In the genomic region with DNA sequence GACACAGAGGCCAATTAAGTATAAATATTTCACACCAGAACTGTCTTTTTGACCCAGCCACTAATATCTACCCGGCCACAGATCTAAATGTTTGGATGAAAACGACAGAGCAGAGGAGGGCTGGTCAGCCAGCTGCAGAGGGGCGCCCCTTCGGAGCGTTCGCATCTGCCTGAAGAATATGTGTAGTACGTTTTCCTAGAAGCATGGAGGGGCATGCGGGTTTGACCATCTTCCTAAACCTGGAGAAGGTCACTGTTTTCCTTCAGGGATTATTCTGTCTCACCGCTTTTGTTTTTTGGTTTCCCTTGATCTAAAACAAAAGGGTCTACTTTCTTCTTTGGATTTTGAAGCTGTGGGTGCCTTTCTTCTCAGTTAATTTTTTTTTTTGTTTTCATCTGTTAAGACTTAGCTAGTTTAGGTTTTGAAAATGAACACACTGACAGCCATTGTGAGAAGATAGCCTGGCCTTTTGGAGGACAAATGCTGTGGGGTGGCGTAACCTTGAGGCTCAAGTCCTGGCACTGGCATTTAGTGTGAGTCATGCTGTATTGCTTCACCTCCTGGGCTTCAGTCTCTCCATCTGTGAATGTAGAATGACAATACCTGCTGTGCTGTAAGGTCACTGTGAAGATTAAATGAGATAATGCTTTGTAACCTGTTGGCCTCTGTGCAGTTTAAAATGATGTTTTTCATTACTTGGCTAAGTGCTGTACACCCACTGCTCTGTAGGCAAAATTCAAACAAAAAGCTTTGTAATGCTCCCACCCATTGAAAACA, we compare ENCODE assay signal across 8 cellular contexts.
DNase-seq lines count a peak whose midpoint lies in the region; ATAC-seq, FAIRE-seq and TF ChIP-seq lines count a peak whose summit lies in the region.

No MANE protein-coding gene starts in this region.

- ATAC-seq in gastroesophageal sphincter (peak; percentile 97), HG03571 (IDR thresholded peaks at IDR 0.05; ENCODE audit: unreplicated experiment) (no peak)

- H3K4me1 ChIP-seq in gastroesophageal sphincter (peaks cover 5 to 17% (median 13%) of the 10 kb centered on the region in 3 donors), rectal smooth muscle tissue (ENCODE audit: control insufficient read depth, insufficient read depth, low read length) (peaks cover 6% of the 10 kb centered on the region)

- no peaks in the 10 kb centered on the region for H3K36me3 ChIP-seq in gastroesophageal sphincter
- no peaks in the 10 kb centered on the region for H3K36me3 ChIP-seq in rectal smooth muscle tissue (ENCODE audit: control insufficient read depth, insufficient read depth, low read length)

- H3K27me3 ChIP-seq in gastroesophageal sphincter (no peaks in the 10 kb centered on the region), rectal smooth muscle tissue (ENCODE audit: control insufficient read depth, insufficient read depth, low read length) (no peaks in the 10 kb centered on the region)

- H3K36me3 Mint-ChIP-seq in chondrocyte (ENCODE audit: low read depth): peaks cover 4% of the 10 kb centered on the region

- no peak for TF ChIP-seq POLR2A in gastroesophageal sphincter (IDR thresholded peaks at IDR 0.05)

- no peak for TF ChIP-seq CTCF in gastroesophageal sphincter (IDR thresholded peaks at IDR 0.05)
- TF ChIP-seq CTCF in chondrocyte (IDR thresholded peaks at IDR 0.05): no peak

- H3K9me3 ChIP-seq in gastroesophageal sphincter: no peaks in the 10 kb centered on the region

- peaks cover 17% of the 10 kb centered on the region for H3K4me1 Mint-ChIP-seq in chondrocyte (ENCODE audit: low read depth)

- WGBS in gastroesophageal sphincter (ENCODE audit: low coverage in 1 of 2), 2 donors: 25 to 43% methylated on average over 9 to 10 of the region's 10 CpGs

- no peak for TF ChIP-seq EP300 in gastroesophageal sphincter (IDR thresholded peaks at IDR 0.05)

- DNase-seq in G401 (ENCODE audit: low spot score) (peak; percentile 66), SHP77 treated with DMSO at 0.1 percent for 48 hours (lab: John Stamatoyannopoulos, UW) (peak; percentile 59), germinal center (ENCODE audit: low spot score) (no peak), GM19239 (ENCODE audit: insufficient read length, low spot score) (no peak), chondrocyte (ENCODE audit: low spot score) (no peak)

- no peak for FAIRE-seq in GM19239 (lab: Jason Lieb, UNC)

- H3K4me3 Mint-ChIP-seq in chondrocyte (ENCODE audit: unreplicated experiment): no peak overlapping the region

- in situ Hi-C loops in G401 (cut with HindIII; ENCODE audit: low sequenced_read_pairs): no loop called here

- H3K9ac ChIP-seq in rectal smooth muscle tissue (ENCODE audit: low read length): no peak overlapping the region

- peaks cover 9% of the 10 kb centered on the region for H3K9me3 Mint-ChIP-seq in chondrocyte (ENCODE audit: low read depth)

- H3K27ac Mint-ChIP-seq in chondrocyte (ENCODE audit: unreplicated experiment): no peak overlapping the region

- H3K27me3 Mint-ChIP-seq in chondrocyte (ENCODE audit: low read depth): no peaks in the 10 kb centered on the region

- H3K4me3 ChIP-seq in gastroesophageal sphincter (no peak overlapping the region), rectal smooth muscle tissue (ENCODE audit: low read length) (peak overlapping the region; percentile 29)

- H3K27ac ChIP-seq in gastroesophageal sphincter (peak overlapping the region; percentile 78 to 99 (median 82)), rectal smooth muscle tissue (ENCODE audit: low read depth, low read length) (peak overlapping the region; percentile 57)

Comparison
In these comparisons a context has a peak if more than half of its experiments do, and no peak if none do; other contexts are left out.
1. DNase-seq: peak in G401 (single experiment) and SHP77 treated with DMSO at 0.1 percent for 48 hours (single experiment); none in germinal center (single experiment), GM19239 (single experiment) and chondrocyte (single experiment).